Comparison of ENCODE assay signal across 1 cellular context in genomic region chr13:44815507-44816074, GRCh38.
TF ChIP-seq lines count a peak whose summit lies in the region.

No MANE protein-coding gene starts in this region.

TF ChIP-seq in HepG2, 621 proteins besides CTCF, POLR2A, EP300 and RAD21 (continued from another document and continues in another):
- TF ChIP-seq, protein P1, sequence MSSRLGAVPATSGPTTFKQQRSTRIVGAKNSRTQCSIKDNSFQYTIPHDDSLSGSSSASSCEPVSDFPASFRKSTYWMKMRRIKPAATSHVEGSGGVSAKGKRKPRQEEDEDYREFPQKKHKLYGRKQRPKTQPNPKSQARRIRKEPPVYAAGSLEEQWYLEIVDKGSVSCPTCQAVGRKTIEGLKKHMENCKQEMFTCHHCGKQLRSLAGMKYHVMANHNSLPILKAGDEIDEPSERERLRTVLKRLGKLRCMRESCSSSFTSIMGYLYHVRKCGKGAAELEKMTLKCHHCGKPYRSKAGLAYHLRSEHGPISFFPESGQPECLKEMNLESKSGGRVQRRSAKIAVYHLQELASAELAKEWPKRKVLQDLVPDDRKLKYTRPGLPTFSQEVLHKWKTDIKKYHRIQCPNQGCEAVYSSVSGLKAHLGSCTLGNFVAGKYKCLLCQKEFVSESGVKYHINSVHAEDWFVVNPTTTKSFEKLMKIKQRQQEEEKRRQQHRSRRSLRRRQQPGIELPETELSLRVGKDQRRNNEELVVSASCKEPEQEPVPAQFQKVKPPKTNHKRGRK (CRISPR knock-in tag; IDR thresholded peaks at IDR 0.05), result no peak
- TF ChIP-seq MED1 (CRISPR knock-in tag; IDR thresholded peaks at IDR 0.05) (0 out of 2 replicates have a peak, but pooled peaks have one; percentile 17), ZBTB46 (CRISPR knock-in tag; IDR thresholded peaks at IDR 0.05; ENCODE audit: borderline replicate concordance) (no peak), HNF1A (IDR thresholded peaks at IDR 0.05; ENCODE audit: low read depth) (no peak), HNF1A (CRISPR knock-in tag; IDR thresholded peaks at IDR 0.05; ENCODE audit: borderline replicate concordance) (no peak), SAP130 (CRISPR knock-in tag; IDR thresholded peaks at IDR 0.05; ENCODE audit: low read depth) (peak; percentile 44; the same call in 1 of the 2 replicates), ZNF784 (CRISPR knock-in tag; IDR thresholded peaks at IDR 0.05; ENCODE audit: borderline replicate concordance) (no peak), ATF3 (CRISPR knock-in tag; IDR thresholded peaks at IDR 0.05) (peak; percentile 81), FOXP1 (IDR thresholded peaks at IDR 0.05) (no peak), FOXP1 (CRISPR knock-in tag; IDR thresholded peaks at IDR 0.05) (no peak), FOSL2 (CRISPR knock-in tag; IDR thresholded peaks at IDR 0.05) (peak; percentile 97), KAT7 (CRISPR knock-in tag; IDR thresholded peaks at IDR 0.05; ENCODE audit: borderline replicate concordance) (no peak), HOXD1 (CRISPR knock-in tag; IDR thresholded peaks at IDR 0.05) (no peak), FOXA1 (IDR thresholded peaks at IDR 0.05) (no peak), FOXA1 (CRISPR knock-in tag; IDR thresholded peaks at IDR 0.05) (0 out of 2 replicates have a peak, but pooled peaks have one; percentile 40), ZNF782 (CRISPR knock-in tag; IDR thresholded peaks at IDR 0.05; ENCODE audit: borderline replicate concordance) (no peak), ZNF710 (CRISPR knock-in tag; IDR thresholded peaks at IDR 0.05; ENCODE audit: borderline replicate concordance) (no peak), TBX2 (CRISPR knock-in tag; IDR thresholded peaks at IDR 0.05; ENCODE audit: borderline replicate concordance) (no peak), POGZ (CRISPR knock-in tag; IDR thresholded peaks at IDR 0.05) (0 out of 2 replicates have a peak, but pooled peaks have one; percentile 37), LRRFIP1 (CRISPR knock-in tag; conservative IDR thresholded peaks at IDR 0.05) (no peak), ZNF24 (IDR thresholded peaks at IDR 0.05) (no peak), CREB1 (IDR thresholded peaks at IDR 0.05) (no peak), CREB1 (CRISPR knock-in tag; IDR thresholded peaks at IDR 0.05) (no peak), ATF2 (CRISPR knock-in tag; IDR thresholded peaks at IDR 0.05) (no peak), EHMT2 (IDR thresholded peaks at IDR 0.05; ENCODE audit: borderline replicate concordance, low read depth, low read length) (no peak), ZNF570 (CRISPR knock-in tag; IDR thresholded peaks at IDR 0.05; ENCODE audit: borderline replicate concordance) (no peak), ZNF713 (CRISPR knock-in tag; IDR thresholded peaks at IDR 0.05) (no peak), ZNF572 (CRISPR knock-in tag; IDR thresholded peaks at IDR 0.05) (no peak), SAFB2 (CRISPR knock-in tag; IDR thresholded peaks at IDR 0.05; ENCODE audit: borderline replicate concordance, low read depth) (no peak), ZNF543 (CRISPR knock-in tag; IDR thresholded peaks at IDR 0.05) (no peak), HNF4A (CRISPR knock-in tag; IDR thresholded peaks at IDR 0.05) (peak; percentile 64)
- TF ChIP-seq, protein P2, sequence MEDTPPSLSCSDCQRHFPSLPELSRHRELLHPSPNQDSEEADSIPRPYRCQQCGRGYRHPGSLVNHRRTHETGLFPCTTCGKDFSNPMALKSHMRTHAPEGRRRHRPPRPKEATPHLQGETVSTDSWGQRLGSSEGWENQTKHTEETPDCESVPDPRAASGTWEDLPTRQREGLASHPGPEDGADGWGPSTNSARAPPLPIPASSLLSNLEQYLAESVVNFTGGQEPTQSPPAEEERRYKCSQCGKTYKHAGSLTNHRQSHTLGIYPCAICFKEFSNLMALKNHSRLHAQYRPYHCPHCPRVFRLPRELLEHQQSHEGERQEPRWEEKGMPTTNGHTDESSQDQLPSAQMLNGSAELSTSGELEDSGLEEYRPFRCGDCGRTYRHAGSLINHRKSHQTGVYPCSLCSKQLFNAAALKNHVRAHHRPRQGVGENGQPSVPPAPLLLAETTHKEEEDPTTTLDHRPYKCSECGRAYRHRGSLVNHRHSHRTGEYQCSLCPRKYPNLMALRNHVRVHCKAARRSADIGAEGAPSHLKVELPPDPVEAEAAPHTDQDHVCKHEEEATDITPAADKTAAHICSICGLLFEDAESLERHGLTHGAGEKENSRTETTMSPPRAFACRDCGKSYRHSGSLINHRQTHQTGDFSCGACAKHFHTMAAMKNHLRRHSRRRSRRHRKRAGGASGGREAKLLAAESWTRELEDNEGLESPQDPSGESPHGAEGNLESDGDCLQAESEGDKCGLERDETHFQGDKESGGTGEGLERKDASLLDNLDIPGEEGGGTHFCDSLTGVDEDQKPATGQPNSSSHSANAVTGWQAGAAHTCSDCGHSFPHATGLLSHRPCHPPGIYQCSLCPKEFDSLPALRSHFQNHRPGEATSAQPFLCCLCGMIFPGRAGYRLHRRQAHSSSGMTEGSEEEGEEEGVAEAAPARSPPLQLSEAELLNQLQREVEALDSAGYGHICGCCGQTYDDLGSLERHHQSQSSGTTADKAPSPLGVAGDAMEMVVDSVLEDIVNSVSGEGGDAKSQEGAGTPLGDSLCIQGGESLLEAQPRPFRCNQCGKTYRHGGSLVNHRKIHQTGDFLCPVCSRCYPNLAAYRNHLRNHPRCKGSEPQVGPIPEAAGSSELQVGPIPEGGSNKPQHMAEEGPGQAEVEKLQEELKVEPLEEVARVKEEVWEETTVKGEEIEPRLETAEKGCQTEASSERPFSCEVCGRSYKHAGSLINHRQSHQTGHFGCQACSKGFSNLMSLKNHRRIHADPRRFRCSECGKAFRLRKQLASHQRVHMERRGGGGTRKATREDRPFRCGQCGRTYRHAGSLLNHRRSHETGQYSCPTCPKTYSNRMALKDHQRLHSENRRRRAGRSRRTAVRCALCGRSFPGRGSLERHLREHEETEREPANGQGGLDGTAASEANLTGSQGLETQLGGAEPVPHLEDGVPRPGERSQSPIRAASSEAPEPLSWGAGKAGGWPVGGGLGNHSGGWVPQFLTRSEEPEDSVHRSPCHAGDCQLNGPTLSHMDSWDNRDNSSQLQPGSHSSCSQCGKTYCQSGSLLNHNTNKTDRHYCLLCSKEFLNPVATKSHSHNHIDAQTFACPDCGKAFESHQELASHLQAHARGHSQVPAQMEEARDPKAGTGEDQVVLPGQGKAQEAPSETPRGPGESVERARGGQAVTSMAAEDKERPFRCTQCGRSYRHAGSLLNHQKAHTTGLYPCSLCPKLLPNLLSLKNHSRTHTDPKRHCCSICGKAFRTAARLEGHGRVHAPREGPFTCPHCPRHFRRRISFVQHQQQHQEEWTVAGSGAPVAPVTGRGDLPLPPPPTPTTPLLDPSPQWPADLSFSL (CRISPR knock-in tag; IDR thresholded peaks at IDR 0.05), result no peak
- TF ChIP-seq, protein P3, sequence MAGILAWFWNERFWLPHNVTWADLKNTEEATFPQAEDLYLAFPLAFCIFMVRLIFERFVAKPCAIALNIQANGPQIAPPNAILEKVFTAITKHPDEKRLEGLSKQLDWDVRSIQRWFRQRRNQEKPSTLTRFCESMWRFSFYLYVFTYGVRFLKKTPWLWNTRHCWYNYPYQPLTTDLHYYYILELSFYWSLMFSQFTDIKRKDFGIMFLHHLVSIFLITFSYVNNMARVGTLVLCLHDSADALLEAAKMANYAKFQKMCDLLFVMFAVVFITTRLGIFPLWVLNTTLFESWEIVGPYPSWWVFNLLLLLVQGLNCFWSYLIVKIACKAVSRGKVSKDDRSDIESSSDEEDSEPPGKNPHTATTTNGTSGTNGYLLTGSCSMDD (CRISPR knock-in tag; IDR thresholded peaks at IDR 0.05), result no peak
